In the genomic region with DNA sequence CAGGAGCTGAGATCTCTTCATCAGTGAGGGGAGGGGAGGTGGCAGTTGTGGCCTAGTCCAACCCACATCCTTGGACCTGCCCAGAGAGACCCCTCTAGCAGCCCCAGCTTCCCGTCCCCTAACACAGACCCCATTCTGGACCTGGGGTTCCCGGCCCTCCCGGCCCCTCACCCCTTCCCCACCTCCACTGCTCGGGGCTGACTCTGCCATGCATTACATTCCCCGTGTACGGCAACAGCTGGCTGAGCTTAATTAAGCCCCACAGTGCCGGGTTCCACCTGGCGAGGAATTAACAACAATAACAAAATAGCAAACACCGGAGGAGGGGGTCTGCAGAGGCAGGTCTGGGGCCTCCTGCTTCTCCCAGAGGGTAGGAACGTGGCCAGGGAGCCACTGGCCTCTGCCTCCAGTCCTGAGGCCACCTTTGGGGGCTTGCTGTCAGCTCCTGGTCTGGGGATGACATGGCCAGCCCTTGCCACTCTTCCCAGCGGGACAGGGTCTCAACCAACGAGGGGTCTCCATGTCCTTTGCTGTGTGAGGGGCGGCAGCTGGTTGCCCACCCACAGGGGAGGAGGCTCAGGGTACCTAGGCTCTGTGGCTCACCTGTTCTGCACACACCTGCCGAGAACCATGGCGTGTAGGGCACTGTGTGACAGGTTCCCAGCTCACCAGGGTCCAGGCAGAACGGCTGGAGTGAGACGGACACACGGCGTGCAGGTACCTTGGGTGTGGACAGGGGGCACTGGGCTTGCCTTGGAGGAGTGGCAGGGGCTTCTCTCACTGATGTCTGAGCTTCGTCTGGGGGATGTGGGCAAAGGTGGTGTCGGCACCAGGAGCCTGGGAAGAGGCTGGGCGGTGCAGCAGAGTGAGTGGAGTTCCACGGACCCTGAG, we compare ENCODE assay signal across 1 cellular context.
TF ChIP-seq lines count a peak whose summit lies in the region.

No MANE protein-coding gene starts in this region.

TF ChIP-seq in HepG2, 621 proteins besides CTCF, POLR2A, EP300 and RAD21:
- TF ChIP-seq ZMAT3 (CRISPR knock-in tag; conservative IDR thresholded peaks at IDR 0.05) (no peak), ERF (CRISPR knock-in tag; IDR thresholded peaks at IDR 0.05) (no peak), ZFP90 (CRISPR knock-in tag; IDR thresholded peaks at IDR 0.05; ENCODE audit: borderline replicate concordance) (no peak), ATAD3A (CRISPR knock-in tag; IDR thresholded peaks at IDR 0.05) (no peak), ZSCAN21 (CRISPR knock-in tag; IDR thresholded peaks at IDR 0.05; ENCODE audit: borderline replicate concordance) (no peak), NFKBIZ (CRISPR knock-in tag; IDR thresholded peaks at IDR 0.05) (no peak), ZBTB1 (CRISPR knock-in tag; IDR thresholded peaks at IDR 0.05; ENCODE audit: borderline replicate concordance) (no peak), HOXA9 (CRISPR knock-in tag; IDR thresholded peaks at IDR 0.05; ENCODE audit: borderline replicate concordance) (no peak), ZNF20 (CRISPR knock-in tag; IDR thresholded peaks at IDR 0.05) (no peak), SATB2 (CRISPR knock-in tag; IDR thresholded peaks at IDR 0.05) (no peak), KLF15 (CRISPR knock-in tag; IDR thresholded peaks at IDR 0.05; ENCODE audit: borderline replicate concordance) (no peak), ZFP36L1 (CRISPR knock-in tag; IDR thresholded peaks at IDR 0.05) (no peak), ZNF572 (CRISPR knock-in tag; IDR thresholded peaks at IDR 0.05) (no peak), RFX3 (CRISPR knock-in tag; IDR thresholded peaks at IDR 0.05) (no peak), ZKSCAN8 (CRISPR knock-in tag; IDR thresholded peaks at IDR 0.05; ENCODE audit: borderline replicate concordance) (no peak), ATM (IDR thresholded peaks at IDR 0.05; ENCODE audit: borderline replicate concordance) (no peak)
- TF ChIP-seq, protein P1, sequence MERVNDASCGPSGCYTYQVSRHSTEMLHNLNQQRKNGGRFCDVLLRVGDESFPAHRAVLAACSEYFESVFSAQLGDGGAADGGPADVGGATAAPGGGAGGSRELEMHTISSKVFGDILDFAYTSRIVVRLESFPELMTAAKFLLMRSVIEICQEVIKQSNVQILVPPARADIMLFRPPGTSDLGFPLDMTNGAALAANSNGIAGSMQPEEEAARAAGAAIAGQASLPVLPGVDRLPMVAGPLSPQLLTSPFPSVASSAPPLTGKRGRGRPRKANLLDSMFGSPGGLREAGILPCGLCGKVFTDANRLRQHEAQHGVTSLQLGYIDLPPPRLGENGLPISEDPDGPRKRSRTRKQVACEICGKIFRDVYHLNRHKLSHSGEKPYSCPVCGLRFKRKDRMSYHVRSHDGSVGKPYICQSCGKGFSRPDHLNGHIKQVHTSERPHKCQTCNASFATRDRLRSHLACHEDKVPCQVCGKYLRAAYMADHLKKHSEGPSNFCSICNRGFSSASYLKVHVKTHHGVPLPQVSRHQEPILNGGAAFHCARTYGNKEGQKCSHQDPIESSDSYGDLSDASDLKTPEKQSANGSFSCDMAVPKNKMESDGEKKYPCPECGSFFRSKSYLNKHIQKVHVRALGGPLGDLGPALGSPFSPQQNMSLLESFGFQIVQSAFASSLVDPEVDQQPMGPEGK (CRISPR knock-in tag; IDR thresholded peaks at IDR 0.05): no peak
- TF ChIP-seq, protein P2, sequence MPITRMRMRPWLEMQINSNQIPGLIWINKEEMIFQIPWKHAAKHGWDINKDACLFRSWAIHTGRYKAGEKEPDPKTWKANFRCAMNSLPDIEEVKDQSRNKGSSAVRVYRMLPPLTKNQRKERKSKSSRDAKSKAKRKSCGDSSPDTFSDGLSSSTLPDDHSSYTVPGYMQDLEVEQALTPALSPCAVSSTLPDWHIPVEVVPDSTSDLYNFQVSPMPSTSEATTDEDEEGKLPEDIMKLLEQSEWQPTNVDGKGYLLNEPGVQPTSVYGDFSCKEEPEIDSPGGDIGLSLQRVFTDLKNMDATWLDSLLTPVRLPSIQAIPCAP (CRISPR knock-in tag; IDR thresholded peaks at IDR 0.05; ENCODE audit: low read depth): no peak
